ENCODE assay signal across 8 cellular contexts in genomic region chr10:119595134-119595714, GRCh38. TPM values are rescaled to one million over a fixed set of nuclear protein-coding genes. Genes with fewer than 3 reads are reported as not detected.
A peak's percentile ranks its signal among the peaks of the same experiment; 100 is the strongest.
DNase-seq lines count a peak whose midpoint lies in the region; ATAC-seq and TF ChIP-seq lines count a peak whose summit lies in the region.

No MANE protein-coding gene starts in this region.

- H3K36me3 Mint-ChIP-seq in stimulated activated naive CD8-positive, alpha-beta T cell treated with anti-CD3 and anti-CD28 coated beads, Interleukin-15, Interleukin-2, amounts not matched to agents 100 ng/mL and 50 ng/mL, for 24 hours (ENCODE audit: low read depth): peaks cover 65% of the 10 kb centered on the region
- peaks cover 6% of the 10 kb centered on the region for H3K36me3 Mint-ChIP-seq in type B pancreatic cell

- H3K4me3 Mint-ChIP-seq in stimulated activated naive CD8-positive, alpha-beta T cell treated with anti-CD3 and anti-CD28 coated beads, Interleukin-15, Interleukin-2, amounts not matched to agents 100 ng/mL and 50 ng/mL, for 24 hours: peak overlapping the region; percentile 93
- peak overlapping the region; percentile 92 for H3K4me3 Mint-ChIP-seq in type B pancreatic cell

- peak overlapping the region; percentile 92 for H3K27ac Mint-ChIP-seq in stimulated activated naive CD8-positive, alpha-beta T cell treated with anti-CD3 and anti-CD28 coated beads, Interleukin-15, Interleukin-2, amounts not matched to agents 100 ng/mL and 50 ng/mL, for 24 hours
- peak overlapping the region; percentile 91 for H3K27ac Mint-ChIP-seq in type B pancreatic cell

- H3K9me3 Mint-ChIP-seq in stimulated activated naive CD8-positive, alpha-beta T cell treated with anti-CD3 and anti-CD28 coated beads, Interleukin-15, Interleukin-2, amounts not matched to agents 100 ng/mL and 50 ng/mL, for 24 hours: no peaks in the 10 kb centered on the region
- no peaks in the 10 kb centered on the region for H3K9me3 Mint-ChIP-seq in type B pancreatic cell

- no peak for ATAC-seq in stimulated activated naive CD8-positive, alpha-beta T cell treated with anti-CD3 and anti-CD28 coated beads, Interleukin-15, Interleukin-2, amounts not matched to agents 100 U/mL and 50 U/mL, for 24 hours
- ATAC-seq in GM18519 (IDR thresholded peaks at IDR 0.05; ENCODE audit: low FRiP score, unreplicated experiment) (no peak), GM21367 (IDR thresholded peaks at IDR 0.05; ENCODE audit: unreplicated experiment) (no peak)

- DNase-seq in stimulated activated naive CD8-positive, alpha-beta T cell treated with anti-CD3 and anti-CD28 coated beads, Interleukin-15, Interleukin-2, amounts not matched to agents 100 U/mL and 50 U/mL, for 24 hours: no peak
- DNase-seq in amniotic epithelial cell (ENCODE audit: low read depth): peak; percentile 61
- peak; percentile 36 for DNase-seq in left kidney (ENCODE audit: low read depth, low spot score)
- DNase-seq in type B pancreatic cell (ENCODE audit: extremely low spot score, unreplicated experiment): no peak
- no peak for DNase-seq in activated CD4-positive, alpha-beta T cell treated with anti-CD3 and anti-CD28 coated beads for 4 hours

- H3K4me1 Mint-ChIP-seq in stimulated activated naive CD8-positive, alpha-beta T cell treated with anti-CD3 and anti-CD28 coated beads, Interleukin-15, Interleukin-2, amounts not matched to agents 100 ng/mL and 50 ng/mL, for 24 hours (ENCODE audit: low read depth): peaks cover 72% of the 10 kb centered on the region
- peaks cover 33% of the 10 kb centered on the region for H3K4me1 Mint-ChIP-seq in type B pancreatic cell (ENCODE audit: unreplicated experiment)

- TF ChIP-seq CTCF in type B pancreatic cell (conservative IDR thresholded peaks at IDR 0.05): no peak

- no peaks in the 10 kb centered on the region for H3K27me3 Mint-ChIP-seq in stimulated activated naive CD8-positive, alpha-beta T cell treated with anti-CD3 and anti-CD28 coated beads, Interleukin-15, Interleukin-2, amounts not matched to agents 100 ng/mL and 50 ng/mL, for 24 hours
- H3K27me3 Mint-ChIP-seq in type B pancreatic cell: no peaks in the 10 kb centered on the region

RNA-seq across cellular contexts. Expression of gene TIAL1, which starts 1.5 kb away (rescaled TPM):
- total RNA-seq in type B pancreatic cell (ENCODE audit: low replicate concordance): 132 and 153 TPM in 2 replicates

RNA-seq across cellular contexts. Expression of gene RGS10, which starts 52.7 kb away (rescaled TPM):
- 10.2 and 16.0 TPM in 2 replicates for total RNA-seq in type B pancreatic cell (ENCODE audit: low replicate concordance)

RNA-seq across cellular contexts. Expression of gene BAG3, which starts 56.0 kb away (rescaled TPM):
- total RNA-seq in type B pancreatic cell (ENCODE audit: low replicate concordance): 24.9 and 29.3 TPM in 2 replicates

Comparison
In these comparisons a context has a peak if more than half of its experiments do, and no peak if none do; other contexts are left out.
1. DNase-seq: peak in amniotic epithelial cell (single experiment) and left kidney (single experiment); none in stimulated activated naive CD8-positive, alpha-beta T cell treated with anti-CD3 and anti-CD28 coated beads, Interleukin-15, Interleukin-2, amounts not matched to agents 100 U/mL and 50 U/mL, for 24 hours (single experiment), type B pancreatic cell (single experiment) and activated CD4-positive, alpha-beta T cell treated with anti-CD3 and anti-CD28 coated beads for 4 hours (0 of 2).